Comparison of ENCODE assay signal across 29 cellular contexts in genomic region chr20:12827796-12828406, GRCh38.
DNase-seq lines count a peak whose midpoint lies in the region; ATAC-seq and FAIRE-seq lines count a peak whose summit lies in the region.
"Had no signal": no experiment of that assay in that cellular context is flagged by ENCODE, and none has a peak within 500 bp of the region (broad histone marks: within the 10 kb centered on the region; RNA-seq: fewer than 3 reads in every experiment).

No MANE protein-coding gene starts in this region.

- no peaks in the 10 kb centered on the region for H3K9me3 ChIP-seq in mesenchymal stem cell (ENCODE audit: control insufficient read depth, low read length)
- H3K9me3 ChIP-seq in small intestine (ENCODE audit: control insufficient read depth, low read depth), result no peaks in the 10 kb centered on the region
- H3K9me3 ChIP-seq: A549, tibial nerve had no signal

- WGBS in mesenchymal stem cell, result 75% methylated on average over 1 of the region's 2 CpGs
- WGBS in small intestine, 3 donors, result 7 to 29% (median 13%) methylated on average over 2 of the region's 2 CpGs

- no peak overlapping the region for H2BK12ac ChIP-seq in mesenchymal stem cell (ENCODE audit: low read length in 2 of 2)

- no peaks in the 10 kb centered on the region for H3K4me1 Mint-ChIP-seq in naive thymus-derived CD8-positive, alpha-beta T cell
- H3K4me1 Mint-ChIP-seq: activated CD4-positive, alpha-beta T cell treated with anti-CD3 and anti-CD28 coated beads, Interleukin-2, amount 10 ng/mL, durations not matched to agents 7 days and 5 days; activated naive CD4-positive, alpha-beta T cell treated with anti-CD3 and anti-CD28 coated beads, Interleukin-2, amount 50 U/mL, for 24 hours; B cell; central memory CD8-positive, alpha-beta T cell; memory B cell had no signal

- no peak overlapping the region for H3K14ac ChIP-seq in mesenchymal stem cell (ENCODE audit: low read length in 2 of 2)

- POLR2A ChIA-PET in naive thymus-derived CD8-positive, alpha-beta T cell (lab: Charles Lee), result no interaction called here

- peaks cover 0 to 3% (median 0%) of the 10 kb centered on the region in 9 donors for H3K9me3 Mint-ChIP-seq in naive thymus-derived CD8-positive, alpha-beta T cell
- H3K9me3 Mint-ChIP-seq: activated CD4-positive, alpha-beta T cell treated with anti-CD3 and anti-CD28 coated beads, Interleukin-2, amount 10 ng/mL, durations not matched to agents 7 days and 5 days; activated naive CD4-positive, alpha-beta T cell treated with anti-CD3 and anti-CD28 coated beads, Interleukin-2, amount 50 U/mL, for 24 hours; stimulated activated naive CD8-positive, alpha-beta T cell treated with anti-CD3 and anti-CD28 coated beads, Interleukin-15, Interleukin-2, amounts not matched to agents 100 ng/mL and 50 ng/mL, for 24 hours had no signal

- H2AFZ ChIP-seq in mesenchymal stem cell (ENCODE audit: low read depth, low read length), result no peak overlapping the region

- no peak overlapping the region for H2BK5ac ChIP-seq in mesenchymal stem cell (ENCODE audit: low read depth, low read length, poor library complexity, severe bottlenecking)

- H3K18ac ChIP-seq in mesenchymal stem cell (ENCODE audit: low read depth in 1 of 2, low read length in 2 of 2), result no peak overlapping the region

- H3K9ac ChIP-seq in mesenchymal stem cell (ENCODE audit: low read length), result no peak overlapping the region

- H3K4me1 ChIP-seq in mesenchymal stem cell (ENCODE audit: control insufficient read depth, insufficient read depth, low read depth, low read length), result no peaks in the 10 kb centered on the region
- no peaks in the 10 kb centered on the region for H3K4me1 ChIP-seq in small intestine (ENCODE audit: control insufficient read depth in 2 of 2, insufficient read depth in 1 of 2, low read depth in 1 of 2, low read length in 1 of 2)
- H3K4me1 ChIP-seq: A549 had no signal

- H2BK120ac ChIP-seq in mesenchymal stem cell (ENCODE audit: low read depth, low read length), result no peak overlapping the region

- H4K8ac ChIP-seq in mesenchymal stem cell (ENCODE audit: low read length), result no peak overlapping the region

- H3K4me3 Mint-ChIP-seq in naive thymus-derived CD8-positive, alpha-beta T cell, result no peak overlapping the region
- H3K4me3 Mint-ChIP-seq: activated CD4-positive, alpha-beta T cell treated with anti-CD3 and anti-CD28 coated beads, Interleukin-2, amount 10 ng/mL, durations not matched to agents 7 days and 5 days; activated naive CD4-positive, alpha-beta T cell treated with anti-CD3 and anti-CD28 coated beads, Interleukin-2, amount 50 U/mL, for 24 hours; B cell; central memory CD8-positive, alpha-beta T cell; memory B cell; stimulated activated naive CD8-positive, alpha-beta T cell treated with anti-CD3 and anti-CD28 coated beads, Interleukin-15, Interleukin-2, amounts not matched to agents 100 ng/mL and 50 ng/mL, for 24 hours had no signal

- H3K4ac ChIP-seq in mesenchymal stem cell (ENCODE audit: low read depth in 1 of 2, low read length in 2 of 2), result no peak overlapping the region

- H3K36me3 ChIP-seq in mesenchymal stem cell (ENCODE audit: control insufficient read depth in 1 of 2, insufficient read depth in 2 of 2, low read depth in 1 of 2, low read length in 2 of 2) (no peaks in the 10 kb centered on the region), small intestine (ENCODE audit: control insufficient read depth in 2 of 2, insufficient read depth in 2 of 2, low read length in 2 of 2) (no peaks in the 10 kb centered on the region)
- H3K36me3 ChIP-seq: tibial nerve had no signal

- H3K4me3 ChIP-seq in mesenchymal stem cell (ENCODE audit: insufficient read depth in 1 of 2, low read depth in 1 of 2, low read length in 2 of 2), result no peak overlapping the region
- H3K4me3 ChIP-seq in small intestine (ENCODE audit: low read depth in 1 of 2, low read length in 2 of 2), result no peak overlapping the region
- H3K4me3 ChIP-seq: A549, SK-N-MC, tibial nerve had no signal

- H3K27ac ChIP-seq in mesenchymal stem cell (ENCODE audit: low read length, poor library complexity, severe bottlenecking), result no peak overlapping the region
- no peak overlapping the region for H3K27ac ChIP-seq in small intestine (ENCODE audit: low read depth in 1 of 2, low read length in 1 of 2)
- H3K27ac ChIP-seq: A549, SK-N-MC, tibial nerve had no signal

- no peak overlapping the region for H4K91ac ChIP-seq in mesenchymal stem cell (ENCODE audit: low read length)

- DNase-seq in NCI-H146 (lab: John Stamatoyannopoulos, UW) (peak; percentile 41), NCI-H146 treated with DMSO at 0.1 percent for 48 hours (lab: John Stamatoyannopoulos, UW; ENCODE audit: unreplicated experiment) (no peak), NCI-H2171 (lab: John Stamatoyannopoulos, UW) (peak; percentile 46), SK-N-DZ (ENCODE audit: low spot score) (peak; percentile 13), mesenchymal stem cell (peak; percentile 6), small intestine (no peak), islet precursor cell (no peak)
- DNase-seq in naive thymus-derived CD8-positive, alpha-beta T cell, result no peak
- DNase-seq: activated CD4-positive, alpha-beta T cell treated with anti-CD3 and anti-CD28 coated beads, Interleukin-2, amount 10 ng/mL, durations not matched to agents 7 days and 5 days; effector CD4-positive, alpha-beta T cell; EL; left colon; NCI-H1105; NCI-H226; stimulated activated CD4-positive, alpha-beta T cell treated with anti-CD3 and anti-CD28 coated beads, Interleukin-12 subunit alpha, Interleukin-12 subunit beta, amount 100 ng/mL, for 4 hours; stimulated activated CD4-positive, alpha-beta T cell treated with anti-CD3 and anti-CD28 coated beads, Interleukin-4, amount 100 ng/mL, for 4 hours had no signal

- no peaks in the 10 kb centered on the region for H3K27me3 ChIP-seq in mesenchymal stem cell (ENCODE audit: control insufficient read depth in 1 of 2, insufficient read depth in 1 of 2, low read length in 2 of 2)
- H3K27me3 ChIP-seq in small intestine (ENCODE audit: control insufficient read depth in 2 of 2, insufficient read depth in 2 of 2, low read length in 2 of 2), result no peaks in the 10 kb centered on the region
- H3K27me3 ChIP-seq: tibial nerve had no signal

- ATAC-seq in naive thymus-derived CD8-positive, alpha-beta T cell, result no peak
- ATAC-seq: A549, esophagus mucosa, HepG2, left colon had no signal

- H3K4me2 ChIP-seq in mesenchymal stem cell (ENCODE audit: low read length, poor library complexity, severe bottlenecking), result no peak overlapping the region
- H3K4me2 ChIP-seq: A549 had no signal

- FAIRE-seq in small intestine (lab: Jason Lieb, UNC), result no peak
- FAIRE-seq: A549, astrocyte, frontal cortex, H54, HepG2 had no signal

- no peak overlapping the region for H2BK15ac ChIP-seq in mesenchymal stem cell (ENCODE audit: low read depth, poor library complexity, severe bottlenecking)

- H2AK5ac ChIP-seq in mesenchymal stem cell (ENCODE audit: low read length, severe bottlenecking), result no peak overlapping the region

- peaks cover 0 to 3% (median 0%) of the 10 kb centered on the region in 5 donors for H3K27me3 Mint-ChIP-seq in naive thymus-derived CD8-positive, alpha-beta T cell
- H3K27me3 Mint-ChIP-seq: activated CD4-positive, alpha-beta T cell treated with anti-CD3 and anti-CD28 coated beads, Interleukin-2, amount 10 ng/mL, durations not matched to agents 7 days and 5 days; activated naive CD4-positive, alpha-beta T cell treated with anti-CD3 and anti-CD28 coated beads, Interleukin-2, amount 50 U/mL, for 24 hours; B cell; central memory CD8-positive, alpha-beta T cell; memory B cell; stimulated activated naive CD8-positive, alpha-beta T cell treated with anti-CD3 and anti-CD28 coated beads, Interleukin-15, Interleukin-2, amounts not matched to agents 100 ng/mL and 50 ng/mL, for 24 hours had no signal

- no peaks in the 10 kb centered on the region for H3K79me1 ChIP-seq in mesenchymal stem cell (replicated peaks; ENCODE audit: low read length, poor library complexity, severe bottlenecking)

- H3K36me3 Mint-ChIP-seq in naive thymus-derived CD8-positive, alpha-beta T cell, result no peaks in the 10 kb centered on the region
- H3K36me3 Mint-ChIP-seq: activated naive CD4-positive, alpha-beta T cell treated with anti-CD3 and anti-CD28 coated beads, Interleukin-2, amount 50 U/mL, for 24 hours; memory B cell had no signal

- H3K23ac ChIP-seq in mesenchymal stem cell (ENCODE audit: low read length in 2 of 2), result no peak overlapping the region

- H3K27ac Mint-ChIP-seq in naive thymus-derived CD8-positive, alpha-beta T cell, result no peak overlapping the region
- H3K27ac Mint-ChIP-seq: activated CD4-positive, alpha-beta T cell treated with anti-CD3 and anti-CD28 coated beads, Interleukin-2, amount 10 ng/mL, durations not matched to agents 7 days and 5 days; activated naive CD4-positive, alpha-beta T cell treated with anti-CD3 and anti-CD28 coated beads, Interleukin-2, amount 50 U/mL, for 24 hours; B cell; memory B cell; stimulated activated naive CD8-positive, alpha-beta T cell treated with anti-CD3 and anti-CD28 coated beads, Interleukin-15, Interleukin-2, amounts not matched to agents 100 ng/mL and 50 ng/mL, for 24 hours had no signal

Comparison
In these comparisons a context has a peak if more than half of its experiments do, and no peak if none do; other contexts are left out.
1. DNase-seq: peak in NCI-H146 (single experiment), NCI-H2171 (single experiment), SK-N-DZ (single experiment) and mesenchymal stem cell (single experiment); none in NCI-H146 treated with DMSO at 0.1 percent for 48 hours (single experiment), naive thymus-derived CD8-positive, alpha-beta T cell (0 of 10), small intestine (single experiment) and islet precursor cell (single experiment).